Comparison of ENCODE assay signal across 10 cellular contexts in the genomic region with DNA sequence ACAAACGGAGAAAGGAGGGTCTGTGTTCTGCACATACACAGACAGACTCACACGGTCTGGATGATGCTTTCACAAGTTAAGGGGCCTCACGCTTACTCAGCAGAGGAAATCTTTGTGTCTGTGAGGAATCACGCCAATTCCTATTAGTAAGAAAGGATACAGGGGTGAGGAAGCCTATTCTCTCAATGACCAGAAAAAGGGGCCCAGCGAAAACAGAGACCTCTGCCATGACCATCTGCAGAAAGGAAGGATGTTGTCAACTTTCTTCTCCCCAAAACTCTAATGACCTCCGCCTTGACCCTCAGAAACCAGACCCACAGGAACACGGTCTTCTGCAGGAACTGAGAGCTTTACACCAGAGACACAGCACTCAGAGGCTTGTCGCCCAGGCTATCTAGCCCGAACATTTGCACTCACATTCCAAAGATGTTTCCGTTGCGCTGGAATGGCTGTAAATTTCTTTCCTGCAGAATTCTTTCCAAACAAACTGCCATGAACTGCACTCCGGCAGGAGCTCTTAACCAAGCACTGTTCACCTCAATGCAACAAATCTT.
DNase-seq lines count a peak whose midpoint lies in the region; ATAC-seq and TF ChIP-seq lines count a peak whose summit lies in the region.
"Had no signal": no experiment of that assay in that cellular context is flagged by ENCODE, and none has a peak within 500 bp of the region (broad histone marks: within the 10 kb centered on the region; RNA-seq: fewer than 3 reads in every experiment).

No MANE protein-coding gene starts in this region.

- H3K9me3 ChIP-seq in ovary: no peaks in the 10 kb centered on the region
- H3K9me3 ChIP-seq: BLaER1 treated with 17β-estradiol and CSF1 and Interleukin-3, amounts not matched to agents 10 nM and 100 nM had no signal

- TF ChIP-seq CTCF in ovary (IDR thresholded peaks at IDR 0.05): no peak
- TF ChIP-seq CTCF in glutamatergic neuron (IDR thresholded peaks at IDR 0.05; ENCODE audit: partially characterized antibody, unreplicated experiment): no peak

- peaks cover 45% of the 10 kb centered on the region for H3K4me1 Mint-ChIP-seq in glutamatergic neuron (ENCODE audit: low read depth, unreplicated experiment)

- WGBS in ovary, 3 donors: 2 to 7% (median 4%) methylated on average over 12 of the region's 12 CpGs

- H3K4me3 Mint-ChIP-seq in glutamatergic neuron (ENCODE audit: unreplicated experiment): no peak overlapping the region

- H3K4me1 ChIP-seq in ovary (ENCODE audit: insufficient read depth): peaks cover 12% of the 10 kb centered on the region

- H3K27me3 ChIP-seq in ovary: no peaks in the 10 kb centered on the region
- H3K27me3 ChIP-seq: BLaER1 treated with 17β-estradiol and CSF1 and Interleukin-3, amounts not matched to agents 10 nM and 100 nM had no signal

- peaks cover 3% of the 10 kb centered on the region for H3K9me3 Mint-ChIP-seq in glutamatergic neuron (ENCODE audit: unreplicated experiment)

- intact Hi-C loops in Right ventricle myocardium superior (cut with DNase I) (no loop called here), ovary (cut with DNase I) (loop anchor here in 3 of 4 donors (10.0 kb wide), 4 partner anchors 77 to 463 kb away; partner anchors contain the start of gene TCF4 (in 1 of the 3))

- peak overlapping the region; percentile 44 to 76 for H3K27ac ChIP-seq in ovary
- H3K27ac ChIP-seq: BLaER1 treated with 17β-estradiol and CSF1 and Interleukin-3, amounts not matched to agents 10 nM and 100 nM; VCaP had no signal

- H3K27ac Mint-ChIP-seq in glutamatergic neuron (ENCODE audit: unreplicated experiment): no peak overlapping the region

- H3K36me3 ChIP-seq in ovary: no peaks in the 10 kb centered on the region

- H3K4me3 ChIP-seq in ovary: peak overlapping the region; percentile 14
- H3K4me3 ChIP-seq: BLaER1 treated with 17β-estradiol and CSF1 and Interleukin-3, amounts not matched to agents 10 nM and 100 nM had no signal

- ATAC-seq in SK-N-SH treated with all-trans-retinoic acid at 6 μM for 48 hours: peak; percentile 78
- peak; percentile 61 for ATAC-seq in Right ventricle myocardium superior (ENCODE audit: poor library complexity)
- ATAC-seq in esophagus mucosa: no peak

- no peaks in the 10 kb centered on the region for H3K36me3 Mint-ChIP-seq in glutamatergic neuron (ENCODE audit: unreplicated experiment)

- DNase-seq in AG08395 (ENCODE audit: low spot score) (peak; percentile 70), Right ventricle myocardium superior (no peak), ovary (peak in 4 of 5 donors; percentile 33 to 47 (median 42)), midbrain (lab: John Stamatoyannopoulos, UW) (no peak), germinal center (ENCODE audit: low spot score) (no peak), glutamatergic neuron (no peak)

- TF ChIP-seq EP300 in ovary (IDR thresholded peaks at IDR 0.05): no peak

- no peak for TF ChIP-seq POLR2A in ovary (IDR thresholded peaks at IDR 0.05)

- peaks cover 1% of the 10 kb centered on the region for H3K27me3 Mint-ChIP-seq in glutamatergic neuron (ENCODE audit: unreplicated experiment)

TF ChIP-seq in SK-N-SH treated with all-trans-retinoic acid at 6 μM for 48 hours, 23 proteins besides CTCF, POLR2A, EP300 and RAD21:
- TF ChIP-seq ISL1 (CRISPR knock-in tag; IDR thresholded peaks at IDR 0.05): peak; percentile 72
- no peak for TF ChIP-seq BACH2 (CRISPR knock-in tag; IDR thresholded peaks at IDR 0.05; ENCODE audit: borderline replicate concordance)
- TF ChIP-seq CSDC2 (CRISPR knock-in tag; IDR thresholded peaks at IDR 0.05): no peak

Comparison
In these comparisons a context has a peak if more than half of its experiments do, and no peak if none do; other contexts are left out.
1. DNase-seq: peak in AG08395 (single experiment) and ovary (4 of 5); none in Right ventricle myocardium superior (single experiment), midbrain (single experiment), germinal center (single experiment) and glutamatergic neuron (single experiment).